Comparison of ENCODE assay signal across 9 cellular contexts in genomic region chr6:39892490-39893129, GRCh38. TPM values are rescaled to one million over a fixed set of nuclear protein-coding genes. Genes with fewer than 3 reads are reported as not detected.
A peak's percentile ranks its signal among the peaks of the same experiment; 100 is the strongest.
DNase-seq lines count a peak whose midpoint lies in the region; TF ChIP-seq lines count a peak whose summit lies in the region.
"Had no signal": no experiment of that assay in that cellular context is flagged by ENCODE, and none has a peak within 500 bp of the region (broad histone marks: within the 10 kb centered on the region; RNA-seq: fewer than 3 reads in every experiment).

No MANE protein-coding gene starts in this region.

- in situ Hi-C loops in transverse colon (cut with MboI; ENCODE audit: low pct_ligation_motif_present in 1 of 4, low pct_unique_long_range_greater_than_20kb in 1 of 4, low sequenced_read_pairs in 3 of 4), result loop anchor here in 1 of 4 donors (25.0 kb wide), 2 partner anchors 420 to 530 kb away; no protein-coding TSS in a partner anchor

- no peak overlapping the region for H2BK15ac ChIP-seq in H9 (ENCODE audit: low read depth, low read length)

- H3K79me1 ChIP-seq in H9 (ENCODE audit: insufficient read depth, low read depth, low read length, poor library complexity, severe bottlenecking), result no peaks in the 10 kb centered on the region

- DNase-seq in D341Med (ENCODE audit: low spot score) (peak; percentile 64), H9 (peak; percentile 74), RPMI8226 (peak; percentile 23), endothelial cell (ENCODE audit: low spot score) (peak; percentile 81), medulla oblongata (ENCODE audit: extremely low spot score) (peak; percentile 77), transverse colon (peak; percentile 66), activated gamma-delta T cell (lab: John Stamatoyannopoulos, UW) (no peak)
- DNase-seq in CD4-positive, alpha-beta memory T cell, result no peak

- no peak overlapping the region for H2AFZ ChIP-seq in H9 (ENCODE audit: low read length)

- no peak overlapping the region for H2BK120ac ChIP-seq in H9 (ENCODE audit: low read depth, low read length, poor library complexity, severe bottlenecking)

- POLR2A ChIA-PET in CD4-positive, alpha-beta memory T cell (lab: Charles Lee; ENCODE audit: partially characterized antibody), result no interaction called here

- H3K79me2 ChIP-seq in H9 (ENCODE audit: insufficient read depth, low read length), result no peaks in the 10 kb centered on the region

- H4K20me1 ChIP-seq in H9 (ENCODE audit: control insufficient read depth, insufficient read depth, insufficient read length), result no peaks in the 10 kb centered on the region

- no peaks in the 10 kb centered on the region for H3K23me2 ChIP-seq in H9 (ENCODE audit: insufficient read length, low read depth, low read length, poor library complexity, severe bottlenecking)

- H3K27ac Mint-ChIP-seq in H9 (no peak overlapping the region; a peak in 2 of 7 replicates), endothelial cell (ENCODE audit: unreplicated experiment) (no peak overlapping the region)
- no peak overlapping the region for H3K27ac Mint-ChIP-seq in CD4-positive, alpha-beta memory T cell

- H3K36me3 Mint-ChIP-seq in H9 (ENCODE audit: insufficient read depth in 1 of 3, low read depth in 3 of 3), result no peaks in the 10 kb centered on the region; a peak in 1 of 7 replicates
- no peaks in the 10 kb centered on the region for H3K36me3 Mint-ChIP-seq in endothelial cell (ENCODE audit: low read depth, unreplicated experiment)
- no peaks in the 10 kb centered on the region for H3K36me3 Mint-ChIP-seq in CD4-positive, alpha-beta memory T cell

- no peak overlapping the region for H3K4me3 ChIP-seq in transverse colon
- no peak overlapping the region for H3K4me3 ChIP-seq in CD4-positive, alpha-beta memory T cell (ENCODE audit: low read length in 2 of 2)
- H3K4me3 ChIP-seq: skin epidermis had no signal

- H3K4me3 Mint-ChIP-seq in H9 (no peak overlapping the region), endothelial cell (ENCODE audit: unreplicated experiment) (no peak overlapping the region)
- H3K4me3 Mint-ChIP-seq in CD4-positive, alpha-beta memory T cell, result no peak overlapping the region

- no peak overlapping the region for H2BK20ac ChIP-seq in H9 (ENCODE audit: low read depth, low read length, poor library complexity, severe bottlenecking)

- H3K4me2 ChIP-seq in H9 (ENCODE audit: insufficient read depth, insufficient read length, low read length), result no peak overlapping the region

- H2AK5ac ChIP-seq in H9 (ENCODE audit: insufficient read length, low read length), result no peak overlapping the region

- no peak overlapping the region for H3K14ac ChIP-seq in H9 (ENCODE audit: insufficient read depth, low read length)

- no peak overlapping the region for H3K23ac ChIP-seq in H9 (ENCODE audit: insufficient read length, low read depth, low read length)

- H3K27ac ChIP-seq in H9 (ENCODE audit: insufficient read length, low read depth, low read length) (no peak overlapping the region), transverse colon (no peak overlapping the region)
- no peak overlapping the region for H3K27ac ChIP-seq in CD4-positive, alpha-beta memory T cell (ENCODE audit: low read depth, low read length)
- H3K27ac ChIP-seq: skin epidermis had no signal

- H3K4ac ChIP-seq in H9 (ENCODE audit: low read depth, low read length), result no peak overlapping the region

- no peak overlapping the region for H4K91ac ChIP-seq in H9 (ENCODE audit: insufficient read length, low read depth, low read length)

- peak; percentile 85 for TF ChIP-seq CTCF in H9 (conservative IDR thresholded peaks at IDR 0.05)
- TF ChIP-seq CTCF in endothelial cell (IDR thresholded peaks at IDR 0.05; ENCODE audit: unreplicated experiment), result peak; percentile 62
- peak; percentile 51 to 69 (median 65) for TF ChIP-seq CTCF in transverse colon (IDR thresholded peaks at IDR 0.05)

- H3K18ac ChIP-seq in H9 (ENCODE audit: insufficient read length, low read depth, low read length), result no peak overlapping the region

- no peak overlapping the region for H4K5ac ChIP-seq in H9 (ENCODE audit: insufficient read length, low read depth, low read length)

- no peak overlapping the region for H3T11ph ChIP-seq in H9 (ENCODE audit: low read length)

- CTCF ChIA-PET in CD4-positive, alpha-beta memory T cell (lab: Charles Lee; ENCODE audit: partially characterized antibody), result interaction anchor here (1.0 kb wide), 1 partner anchor 13 kb away, joined by 5 read pairs; no protein-coding TSS in a partner anchor

- intact Hi-C loops in transverse colon (cut with DNase I; ENCODE audit: low total_unique reads), result loop anchor here (10.0 kb wide), 1 partner anchor 518 kb away; no protein-coding TSS in a partner anchor
- intact Hi-C loops in CD4-positive, alpha-beta memory T cell (cut with micrococcal nuclease), result no loop called here

- H3K27me3 Mint-ChIP-seq in H9 (ENCODE audit: low read depth) (peaks cover 3% of the 10 kb centered on the region; the same call in 1 of the 2 replicates), endothelial cell (ENCODE audit: unreplicated experiment) (peaks cover 10% of the 10 kb centered on the region)
- peaks cover 2 to 4% of the 10 kb centered on the region in 2 donors for H3K27me3 Mint-ChIP-seq in CD4-positive, alpha-beta memory T cell

- TF ChIP-seq POLR2A in transverse colon (IDR thresholded peaks at IDR 0.05), result no peak

- H3K4me1 Mint-ChIP-seq in H9 (peaks cover 8 to 10% of the 10 kb centered on the region in 2 experiments), endothelial cell (ENCODE audit: unreplicated experiment) (no peaks in the 10 kb centered on the region)
- H3K4me1 Mint-ChIP-seq in CD4-positive, alpha-beta memory T cell, result no peaks in the 10 kb centered on the region

- peaks cover 4% of the 10 kb centered on the region; the same call in 1 of the 2 replicates for H3K4me1 ChIP-seq in H9 (ENCODE audit: insufficient read depth, low read length)
- peaks cover 0 to 10% (median 2%) of the 10 kb centered on the region in 4 donors for H3K4me1 ChIP-seq in transverse colon
- no peaks in the 10 kb centered on the region for H3K4me1 ChIP-seq in CD4-positive, alpha-beta memory T cell (ENCODE audit: insufficient read depth, low read length)

- H3K27me3 ChIP-seq in H9 (ENCODE audit: insufficient read depth, low read length) (no peaks in the 10 kb centered on the region), transverse colon (no peaks in the 10 kb centered on the region)
- H3K27me3 ChIP-seq in CD4-positive, alpha-beta memory T cell (ENCODE audit: insufficient read depth, low read length), result no peaks in the 10 kb centered on the region

- no peak overlapping the region for H2BK5ac ChIP-seq in H9 (ENCODE audit: insufficient read length, low read length)

- H4K8ac ChIP-seq in H9 (replicated peaks; ENCODE audit: insufficient read length, low read depth, low read length), result no peak overlapping the region

- H3K9me3 ChIP-seq in H9 (ENCODE audit: control insufficient read depth, low read depth, low read length) (no peaks in the 10 kb centered on the region), transverse colon (no peaks in the 10 kb centered on the region)
- H3K9me3 ChIP-seq in CD4-positive, alpha-beta memory T cell (ENCODE audit: control insufficient read depth in 1 of 2, low read length in 2 of 2), result no peaks in the 10 kb centered on the region

- no peak overlapping the region for H2BK12ac ChIP-seq in H9 (ENCODE audit: insufficient read length, low read depth, low read length)

- WGBS in H9 (ENCODE audit: extremely low coverage, insufficient read length, low lambda C conversion rate), result no CpG with 5 or more reads among the region's 2 CpGs
- 62% methylated on average over 2 of the region's 2 CpGs; no CpG with 5 or more reads in 1 of the 2 donors for WGBS in transverse colon (ENCODE audit: low coverage in 1 of 2), 2 donors

- no peak overlapping the region for H3K9ac ChIP-seq in H9 (ENCODE audit: extremely low read depth, insufficient read length, low read length)

- peaks cover 0 to 2% of the 10 kb centered on the region in 2 experiments; a peak in 1 of 5 replicates for H3K9me3 Mint-ChIP-seq in H9
- H3K9me3 Mint-ChIP-seq in endothelial cell (ENCODE audit: unreplicated experiment), result no peaks in the 10 kb centered on the region
- no peaks in the 10 kb centered on the region for H3K9me3 Mint-ChIP-seq in CD4-positive, alpha-beta memory T cell

- H3K56ac ChIP-seq in H9 (ENCODE audit: insufficient read length, low read depth, low read length), result no peak overlapping the region

- TF ChIP-seq EP300 in transverse colon (IDR thresholded peaks at IDR 0.05; ENCODE audit: low read depth), result no peak

- no peaks in the 10 kb centered on the region for H3K36me3 ChIP-seq in transverse colon
- no peaks in the 10 kb centered on the region for H3K36me3 ChIP-seq in CD4-positive, alpha-beta memory T cell (ENCODE audit: insufficient read depth, low read length)

RNA-seq across cellular contexts. Expression of gene MOCS1, which starts 41.7 kb away (rescaled TPM):
- total RNA-seq in H9 (2021), result 14.0 and 15.2 TPM in 2 replicates
- 15.8 TPM for total RNA-seq in endothelial cell (ENCODE audit: unreplicated experiment)
- total RNA-seq in transverse colon, result 10 to 100 TPM; 20.6 to 58.3 (median 42.3) TPM
- under 1 TPM; 0.25 to 0.47 TPM for total RNA-seq in CD4-positive, alpha-beta memory T cell
- polyA plus RNA-seq in CD4-positive, alpha-beta memory T cell, result under 1 TPM; 0.11 to 0.80 TPM

Comparison
In these comparisons a context has a peak if more than half of its experiments do, and no peak if none do; other contexts are left out.
1. DNase-seq: peak in D341Med (single experiment), H9 (single experiment), RPMI8226 (single experiment), endothelial cell (single experiment), medulla oblongata (single experiment) and transverse colon (single experiment); none in CD4-positive, alpha-beta memory T cell (0 of 5) and activated gamma-delta T cell (single experiment).
2. RNA of gene MOCS1, which starts 41.7 kb away (total RNA-seq): 20.6 to 58.3 TPM in transverse colon, 15.8 TPM in endothelial cell (single experiment) and 14.0 to 15.2 TPM in H9; 0.25 to 0.47 TPM in CD4-positive, alpha-beta memory T cell; every median in the first group is over 10 times any median in the second.
3. Peak in every context shown above with its lines, with median percentiles within 50 percentile points of each other: CTCF ChIP-seq.